ENCODE assay signal across 1 cellular context in the genomic region with DNA sequence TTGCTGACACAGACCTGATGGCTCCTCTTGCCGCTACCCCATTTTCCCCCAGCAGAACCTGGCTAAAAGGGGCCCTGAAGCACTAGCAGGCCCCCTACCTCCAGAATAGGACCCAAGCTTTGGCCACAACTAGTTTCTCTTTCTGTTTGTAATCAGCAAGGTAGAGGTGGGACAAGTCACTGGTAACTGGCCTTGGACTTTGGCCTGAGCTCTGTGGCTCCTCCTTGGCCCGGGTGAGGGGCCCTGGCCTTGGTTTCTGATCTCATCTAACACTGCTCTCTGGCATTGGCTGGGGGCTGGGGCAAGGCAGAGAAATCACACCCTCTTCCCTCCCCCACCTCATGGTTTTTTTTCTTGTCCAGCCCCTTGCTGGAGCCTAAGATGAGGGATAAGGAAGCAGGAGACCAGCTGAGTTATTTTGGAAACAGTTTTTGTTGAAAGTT.
TF ChIP-seq lines count a peak whose summit lies in the region.

No MANE protein-coding gene starts in this region.

TF ChIP-seq in HepG2, 621 proteins besides CTCF, POLR2A, EP300 and RAD21 (continued from another document and continues in another):
- TF ChIP-seq, protein P1, sequence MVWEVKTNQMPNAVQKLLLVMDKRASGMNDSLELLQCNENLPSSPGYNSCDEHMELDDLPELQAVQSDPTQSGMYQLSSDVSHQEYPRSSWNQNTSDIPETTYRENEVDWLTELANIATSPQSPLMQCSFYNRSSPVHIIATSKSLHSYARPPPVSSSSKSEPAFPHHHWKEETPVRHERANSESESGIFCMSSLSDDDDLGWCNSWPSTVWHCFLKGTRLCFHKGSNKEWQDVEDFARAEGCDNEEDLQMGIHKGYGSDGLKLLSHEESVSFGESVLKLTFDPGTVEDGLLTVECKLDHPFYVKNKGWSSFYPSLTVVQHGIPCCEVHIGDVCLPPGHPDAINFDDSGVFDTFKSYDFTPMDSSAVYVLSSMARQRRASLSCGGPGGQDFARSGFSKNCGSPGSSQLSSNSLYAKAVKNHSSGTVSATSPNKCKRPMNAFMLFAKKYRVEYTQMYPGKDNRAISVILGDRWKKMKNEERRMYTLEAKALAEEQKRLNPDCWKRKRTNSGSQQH (CRISPR knock-in tag; IDR thresholded peaks at IDR 0.05; ENCODE audit: low read depth) = no peak
- TF ChIP-seq JUN (CRISPR knock-in tag; IDR thresholded peaks at IDR 0.05) = 0 out of 2 replicates have a peak, but pooled peaks have one; percentile 42
- peak; percentile 83; the same call in 1 of the 2 replicates for TF ChIP-seq MIER3 (CRISPR knock-in tag; IDR thresholded peaks at IDR 0.05; ENCODE audit: borderline replicate concordance)
- no peak for TF ChIP-seq TCF12 (IDR thresholded peaks at IDR 0.05)
- TF ChIP-seq TCF12 (CRISPR knock-in tag; IDR thresholded peaks at IDR 0.05) = 0 out of 2 replicates have a peak, but pooled peaks have one; percentile 38
- no peak for TF ChIP-seq NFE2L2 (IDR thresholded peaks at IDR 0.05; ENCODE audit: low read length)
- peak; percentile 68 for TF ChIP-seq NCOA2 (CRISPR knock-in tag; IDR thresholded peaks at IDR 0.05)
- peak; percentile 56; the same call in 1 of the 2 replicates for TF ChIP-seq ZNF335 (CRISPR knock-in tag; IDR thresholded peaks at IDR 0.05)
- 0 out of 2 replicates have a peak, but pooled peaks have one; percentile 43 for TF ChIP-seq GZF1 (CRISPR knock-in tag; IDR thresholded peaks at IDR 0.05)
- TF ChIP-seq KAT8 (CRISPR knock-in tag; IDR thresholded peaks at IDR 0.05) = 0 out of 2 replicates have a peak, but pooled peaks have one; percentile 28
- TF ChIP-seq ZSCAN31 (CRISPR knock-in tag; IDR thresholded peaks at IDR 0.05; ENCODE audit: low read depth) = no peak
- TF ChIP-seq, protein P2, sequence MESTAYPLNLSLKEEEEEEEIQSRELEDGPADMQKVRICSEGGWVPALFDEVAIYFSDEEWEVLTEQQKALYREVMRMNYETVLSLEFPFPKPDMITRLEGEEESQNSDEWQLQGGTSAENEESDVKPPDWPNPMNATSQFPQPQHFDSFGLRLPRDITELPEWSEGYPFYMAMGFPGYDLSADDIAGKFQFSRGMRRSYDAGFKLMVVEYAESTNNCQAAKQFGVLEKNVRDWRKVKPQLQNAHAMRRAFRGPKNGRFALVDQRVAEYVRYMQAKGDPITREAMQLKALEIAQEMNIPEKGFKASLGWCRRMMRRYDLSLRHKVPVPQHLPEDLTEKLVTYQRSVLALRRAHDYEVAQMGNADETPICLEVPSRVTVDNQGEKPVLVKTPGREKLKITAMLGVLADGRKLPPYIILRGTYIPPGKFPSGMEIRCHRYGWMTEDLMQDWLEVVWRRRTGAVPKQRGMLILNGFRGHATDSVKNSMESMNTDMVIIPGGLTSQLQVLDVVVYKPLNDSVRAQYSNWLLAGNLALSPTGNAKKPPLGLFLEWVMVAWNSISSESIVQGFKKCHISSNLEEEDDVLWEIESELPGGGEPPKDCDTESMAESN (CRISPR knock-in tag; conservative IDR thresholded peaks at IDR 0.05) = 0 out of 2 replicates have a peak, but pooled peaks have one; percentile 31
- TF ChIP-seq, protein P3, sequence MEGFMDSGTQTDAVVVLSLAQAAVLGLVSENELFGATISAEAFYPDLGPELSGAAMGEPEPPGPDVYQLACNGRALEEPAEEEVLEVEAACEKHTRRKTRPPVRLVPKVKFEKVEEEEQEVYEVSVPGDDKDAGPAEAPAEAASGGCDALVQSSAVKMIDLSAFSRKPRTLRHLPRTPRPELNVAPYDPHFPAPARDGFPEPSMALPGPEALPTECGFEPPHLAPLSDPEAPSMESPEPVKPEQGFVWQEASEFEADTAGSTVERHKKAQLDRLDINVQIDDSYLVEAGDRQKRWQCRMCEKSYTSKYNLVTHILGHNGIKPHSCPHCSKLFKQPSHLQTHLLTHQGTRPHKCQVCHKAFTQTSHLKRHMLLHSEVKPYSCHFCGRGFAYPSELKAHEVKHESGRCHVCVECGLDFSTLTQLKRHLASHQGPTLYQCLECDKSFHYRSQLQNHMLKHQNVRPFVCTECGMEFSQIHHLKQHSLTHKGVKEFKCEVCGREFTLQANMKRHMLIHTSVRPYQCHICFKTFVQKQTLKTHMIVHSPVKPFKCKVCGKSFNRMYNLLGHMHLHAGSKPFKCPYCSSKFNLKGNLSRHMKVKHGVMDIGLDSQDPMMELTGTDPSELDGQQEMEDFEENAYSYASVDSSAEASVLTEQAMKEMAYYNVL (CRISPR knock-in tag; IDR thresholded peaks at IDR 0.05; ENCODE audit: borderline replicate concordance) = peak; percentile 36; the same call in 1 of the 2 replicates
- TF ChIP-seq GATAD2A (CRISPR knock-in tag; IDR thresholded peaks at IDR 0.05) = peak; percentile 90
- no peak for TF ChIP-seq ZNF274 (CRISPR knock-in tag; IDR thresholded peaks at IDR 0.05)
- TF ChIP-seq MTA1 (CRISPR knock-in tag; IDR thresholded peaks at IDR 0.05; ENCODE audit: borderline replicate concordance) = peak; percentile 73; the same call in 1 of the 2 replicates
- peak; percentile 28; the same call in 1 of the 2 replicates for TF ChIP-seq SALL1 (CRISPR knock-in tag; IDR thresholded peaks at IDR 0.05)
- no peak for TF ChIP-seq MXD4 (CRISPR knock-in tag; IDR thresholded peaks at IDR 0.05)
- TF ChIP-seq, protein P4, sequence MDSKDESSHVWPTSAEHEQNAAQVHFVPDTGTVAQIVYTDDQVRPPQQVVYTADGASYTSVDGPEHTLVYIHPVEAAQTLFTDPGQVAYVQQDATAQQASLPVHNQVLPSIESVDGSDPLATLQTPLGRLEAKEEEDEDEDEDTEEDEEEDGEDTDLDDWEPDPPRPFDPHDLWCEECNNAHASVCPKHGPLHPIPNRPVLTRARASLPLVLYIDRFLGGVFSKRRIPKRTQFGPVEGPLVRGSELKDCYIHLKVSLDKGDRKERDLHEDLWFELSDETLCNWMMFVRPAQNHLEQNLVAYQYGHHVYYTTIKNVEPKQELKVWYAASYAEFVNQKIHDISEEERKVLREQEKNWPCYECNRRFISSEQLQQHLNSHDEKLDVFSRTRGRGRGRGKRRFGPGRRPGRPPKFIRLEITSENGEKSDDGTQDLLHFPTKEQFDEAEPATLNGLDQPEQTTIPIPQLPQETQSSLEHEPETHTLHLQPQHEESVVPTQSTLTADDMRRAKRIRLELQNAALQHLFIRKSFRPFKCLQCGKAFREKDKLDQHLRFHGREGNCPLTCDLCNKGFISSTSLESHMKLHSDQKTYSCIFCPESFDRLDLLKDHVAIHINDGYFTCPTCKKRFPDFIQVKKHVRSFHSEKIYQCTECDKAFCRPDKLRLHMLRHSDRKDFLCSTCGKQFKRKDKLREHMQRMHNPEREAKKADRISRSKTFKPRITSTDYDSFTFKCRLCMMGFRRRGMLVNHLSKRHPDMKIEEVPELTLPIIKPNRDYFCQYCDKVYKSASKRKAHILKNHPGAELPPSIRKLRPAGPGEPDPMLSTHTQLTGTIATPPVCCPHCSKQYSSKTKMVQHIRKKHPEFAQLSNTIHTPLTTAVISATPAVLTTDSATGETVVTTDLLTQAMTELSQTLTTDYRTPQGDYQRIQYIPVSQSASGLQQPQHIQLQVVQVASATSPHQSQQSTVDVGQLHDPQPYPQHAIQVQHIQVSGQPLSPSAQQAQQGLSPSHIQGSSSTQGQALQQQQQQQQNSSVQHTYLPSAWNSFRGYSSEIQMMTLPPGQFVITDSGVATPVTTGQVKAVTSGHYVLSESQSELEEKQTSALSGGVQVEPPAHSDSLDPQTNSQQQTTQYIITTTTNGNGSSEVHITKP (CRISPR knock-in tag; IDR thresholded peaks at IDR 0.05; ENCODE audit: low read depth) = peak; percentile 77; the same call in 1 of the 2 replicates
- TF ChIP-seq, protein P5, sequence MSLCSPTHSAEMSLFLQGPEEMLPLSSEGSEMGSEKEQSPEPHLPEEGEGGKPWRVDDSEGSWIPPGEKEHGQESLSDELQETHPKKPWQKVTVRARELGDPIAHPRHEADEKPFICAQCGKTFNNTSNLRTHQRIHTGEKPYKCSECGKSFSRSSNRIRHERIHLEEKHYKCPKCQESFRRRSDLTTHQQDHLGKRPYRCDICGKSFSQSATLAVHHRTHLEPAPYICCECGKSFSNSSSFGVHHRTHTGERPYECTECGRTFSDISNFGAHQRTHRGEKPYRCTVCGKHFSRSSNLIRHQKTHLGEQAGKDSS (CRISPR knock-in tag; IDR thresholded peaks at IDR 0.05; ENCODE audit: borderline replicate concordance, low read depth) = peak; percentile 70; the same call in 1 of the 2 replicates
- TF ChIP-seq SIN3A (IDR thresholded peaks at IDR 0.05; ENCODE audit: borderline replicate concordance, low read depth, low read length) = peak; percentile 77; the same call in 1 of the 2 replicates
- peak; percentile 57; the same call in 1 of the 2 replicates for TF ChIP-seq FOXA3 (CRISPR knock-in tag; IDR thresholded peaks at IDR 0.05)
- TF ChIP-seq AKAP8 (CRISPR knock-in tag; IDR thresholded peaks at IDR 0.05) = peak; percentile 93
- no peak for TF ChIP-seq ZNF496 (CRISPR knock-in tag; IDR thresholded peaks at IDR 0.05; ENCODE audit: insufficient replicate concordance)
- TF ChIP-seq, protein P6, sequence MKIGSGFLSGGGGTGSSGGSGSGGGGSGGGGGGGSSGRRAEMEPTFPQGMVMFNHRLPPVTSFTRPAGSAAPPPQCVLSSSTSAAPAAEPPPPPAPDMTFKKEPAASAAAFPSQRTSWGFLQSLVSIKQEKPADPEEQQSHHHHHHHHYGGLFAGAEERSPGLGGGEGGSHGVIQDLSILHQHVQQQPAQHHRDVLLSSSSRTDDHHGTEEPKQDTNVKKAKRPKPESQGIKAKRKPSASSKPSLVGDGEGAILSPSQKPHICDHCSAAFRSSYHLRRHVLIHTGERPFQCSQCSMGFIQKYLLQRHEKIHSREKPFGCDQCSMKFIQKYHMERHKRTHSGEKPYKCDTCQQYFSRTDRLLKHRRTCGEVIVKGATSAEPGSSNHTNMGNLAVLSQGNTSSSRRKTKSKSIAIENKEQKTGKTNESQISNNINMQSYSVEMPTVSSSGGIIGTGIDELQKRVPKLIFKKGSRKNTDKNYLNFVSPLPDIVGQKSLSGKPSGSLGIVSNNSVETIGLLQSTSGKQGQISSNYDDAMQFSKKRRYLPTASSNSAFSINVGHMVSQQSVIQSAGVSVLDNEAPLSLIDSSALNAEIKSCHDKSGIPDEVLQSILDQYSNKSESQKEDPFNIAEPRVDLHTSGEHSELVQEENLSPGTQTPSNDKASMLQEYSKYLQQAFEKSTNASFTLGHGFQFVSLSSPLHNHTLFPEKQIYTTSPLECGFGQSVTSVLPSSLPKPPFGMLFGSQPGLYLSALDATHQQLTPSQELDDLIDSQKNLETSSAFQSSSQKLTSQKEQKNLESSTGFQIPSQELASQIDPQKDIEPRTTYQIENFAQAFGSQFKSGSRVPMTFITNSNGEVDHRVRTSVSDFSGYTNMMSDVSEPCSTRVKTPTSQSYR (CRISPR knock-in tag; IDR thresholded peaks at IDR 0.05; ENCODE audit: borderline replicate concordance) = peak; percentile 84; the same call in 1 of the 2 replicates
- TF ChIP-seq, protein P7, sequence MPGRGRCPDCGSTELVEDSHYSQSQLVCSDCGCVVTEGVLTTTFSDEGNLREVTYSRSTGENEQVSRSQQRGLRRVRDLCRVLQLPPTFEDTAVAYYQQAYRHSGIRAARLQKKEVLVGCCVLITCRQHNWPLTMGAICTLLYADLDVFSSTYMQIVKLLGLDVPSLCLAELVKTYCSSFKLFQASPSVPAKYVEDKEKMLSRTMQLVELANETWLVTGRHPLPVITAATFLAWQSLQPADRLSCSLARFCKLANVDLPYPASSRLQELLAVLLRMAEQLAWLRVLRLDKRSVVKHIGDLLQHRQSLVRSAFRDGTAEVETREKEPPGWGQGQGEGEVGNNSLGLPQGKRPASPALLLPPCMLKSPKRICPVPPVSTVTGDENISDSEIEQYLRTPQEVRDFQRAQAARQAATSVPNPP (CRISPR knock-in tag; IDR thresholded peaks at IDR 0.05) = peak; percentile 70; the same call in 1 of the 2 replicates
- TF ChIP-seq, protein P8, sequence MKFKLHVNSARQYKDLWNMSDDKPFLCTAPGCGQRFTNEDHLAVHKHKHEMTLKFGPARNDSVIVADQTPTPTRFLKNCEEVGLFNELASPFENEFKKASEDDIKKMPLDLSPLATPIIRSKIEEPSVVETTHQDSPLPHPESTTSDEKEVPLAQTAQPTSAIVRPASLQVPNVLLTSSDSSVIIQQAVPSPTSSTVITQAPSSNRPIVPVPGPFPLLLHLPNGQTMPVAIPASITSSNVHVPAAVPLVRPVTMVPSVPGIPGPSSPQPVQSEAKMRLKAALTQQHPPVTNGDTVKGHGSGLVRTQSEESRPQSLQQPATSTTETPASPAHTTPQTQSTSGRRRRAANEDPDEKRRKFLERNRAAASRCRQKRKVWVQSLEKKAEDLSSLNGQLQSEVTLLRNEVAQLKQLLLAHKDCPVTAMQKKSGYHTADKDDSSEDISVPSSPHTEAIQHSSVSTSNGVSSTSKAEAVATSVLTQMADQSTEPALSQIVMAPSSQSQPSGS (CRISPR knock-in tag; IDR thresholded peaks at IDR 0.05) = peak; percentile 70
- no peak for TF ChIP-seq ZNF660 (CRISPR knock-in tag; IDR thresholded peaks at IDR 0.05; ENCODE audit: borderline replicate concordance, low read depth)
- no peak for TF ChIP-seq SMARCC2 (IDR thresholded peaks at IDR 0.05)
- TF ChIP-seq, protein P9, sequence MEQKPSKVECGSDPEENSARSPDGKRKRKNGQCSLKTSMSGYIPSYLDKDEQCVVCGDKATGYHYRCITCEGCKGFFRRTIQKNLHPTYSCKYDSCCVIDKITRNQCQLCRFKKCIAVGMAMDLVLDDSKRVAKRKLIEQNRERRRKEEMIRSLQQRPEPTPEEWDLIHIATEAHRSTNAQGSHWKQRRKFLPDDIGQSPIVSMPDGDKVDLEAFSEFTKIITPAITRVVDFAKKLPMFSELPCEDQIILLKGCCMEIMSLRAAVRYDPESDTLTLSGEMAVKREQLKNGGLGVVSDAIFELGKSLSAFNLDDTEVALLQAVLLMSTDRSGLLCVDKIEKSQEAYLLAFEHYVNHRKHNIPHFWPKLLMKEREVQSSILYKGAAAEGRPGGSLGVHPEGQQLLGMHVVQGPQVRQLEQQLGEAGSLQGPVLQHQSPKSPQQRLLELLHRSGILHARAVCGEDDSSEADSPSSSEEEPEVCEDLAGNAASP (CRISPR knock-in tag; IDR thresholded peaks at IDR 0.05; ENCODE audit: borderline replicate concordance) = peak; percentile 47; the same call in 1 of the 2 replicates
- TF ChIP-seq SIX4 (CRISPR knock-in tag; IDR thresholded peaks at IDR 0.05) = peak; percentile 50; the same call in 1 of the 2 replicates
- TF ChIP-seq IRF2 (CRISPR knock-in tag; IDR thresholded peaks at IDR 0.05) = peak; percentile 98
- TF ChIP-seq, protein P10, sequence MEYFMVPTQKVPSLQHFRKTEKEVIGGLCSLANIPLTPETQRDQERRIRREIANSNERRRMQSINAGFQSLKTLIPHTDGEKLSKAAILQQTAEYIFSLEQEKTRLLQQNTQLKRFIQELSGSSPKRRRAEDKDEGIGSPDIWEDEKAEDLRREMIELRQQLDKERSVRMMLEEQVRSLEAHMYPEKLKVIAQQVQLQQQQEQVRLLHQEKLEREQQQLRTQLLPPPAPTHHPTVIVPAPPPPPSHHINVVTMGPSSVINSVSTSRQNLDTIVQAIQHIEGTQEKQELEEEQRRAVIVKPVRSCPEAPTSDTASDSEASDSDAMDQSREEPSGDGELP (IDR thresholded peaks at IDR 0.05; ENCODE audit: borderline replicate concordance, low read depth) = peak; percentile 25; the same call in 1 of the 2 replicates
- peak; percentile 52; the same call in 1 of the 2 replicates for TF ChIP-seq HMG20A (CRISPR knock-in tag; IDR thresholded peaks at IDR 0.05; ENCODE audit: borderline replicate concordance)
- peak; percentile 58 for TF ChIP-seq GATAD1 (CRISPR knock-in tag; IDR thresholded peaks at IDR 0.05)
